ENCODE assay signal across 10 cellular contexts in genomic region chr11:23313001-23313400, GRCh38.
"Had no signal": no experiment of that assay in that cellular context is flagged by ENCODE, and none has a peak within 500 bp of the region (broad histone marks: within the 10 kb centered on the region; RNA-seq: fewer than 3 reads in every experiment).

No MANE protein-coding gene starts in this region.

- H3K27me3 ChIP-seq: pancreas, stomach had no signal

- H3K4me3 ChIP-seq: coronary artery, pancreas, stomach had no signal

- ATAC-seq: left ventricle myocardium superior had no signal

- H3K27ac Mint-ChIP-seq: activated CD4-positive, alpha-beta T cell treated with anti-CD3 and anti-CD28 coated beads, Interleukin-2, amount 10 ng/mL, durations not matched to agents 7 days and 5 days; T-helper 1 cell treated with Interleukin-12 subunit alpha and Interleukin-12 subunit beta and Interleukin-4 antibody, amounts not matched to agents 30 μg/mL and 1 μg/mL, for 36 hours had no signal

- DNase-seq: activated CD4-positive, alpha-beta T cell treated with anti-CD3 and anti-CD28 coated beads, Interleukin-2, amount 10 ng/mL, durations not matched to agents 7 days and 5 days; activated CD4-positive, CD25-positive, alpha-beta regulatory T cell; activated naive CD4-positive, alpha-beta T cell treated with anti-CD3 and anti-CD28 coated beads, Interleukin-2, amount 50 U/mL, for 16 hours; amniotic stem cell; effector CD4-positive, alpha-beta T cell; left ventricle myocardium superior; pancreas; stomach had no signal

- H3K9me3 ChIP-seq: pancreas, stomach had no signal

- H3K27me3 Mint-ChIP-seq: activated CD4-positive, alpha-beta T cell treated with anti-CD3 and anti-CD28 coated beads, Interleukin-2, amount 10 ng/mL, durations not matched to agents 7 days and 5 days had no signal

- H3K4me1 ChIP-seq: pancreas, stomach had no signal

- H3K4me3 Mint-ChIP-seq: activated CD4-positive, alpha-beta T cell treated with anti-CD3 and anti-CD28 coated beads, Interleukin-2, amount 10 ng/mL, durations not matched to agents 7 days and 5 days; T-helper 1 cell treated with Interleukin-12 subunit alpha and Interleukin-12 subunit beta and Interleukin-4 antibody, amounts not matched to agents 30 μg/mL and 1 μg/mL, for 36 hours had no signal

- H3K4me1 Mint-ChIP-seq: activated CD4-positive, alpha-beta T cell treated with anti-CD3 and anti-CD28 coated beads, Interleukin-2, amount 10 ng/mL, durations not matched to agents 7 days and 5 days had no signal

- H3K36me3 ChIP-seq: pancreas, stomach had no signal

- H3K27ac ChIP-seq: coronary artery, pancreas, stomach had no signal
